1 cellular context compared by ENCODE assay signal in genomic region chr20:17946040-17946439, GRCh38.
TF ChIP-seq lines count a peak whose summit lies in the region.

No MANE protein-coding gene starts in this region.

TF ChIP-seq in WTC11, 78 proteins besides CTCF, POLR2A, EP300 and RAD21:
- TF ChIP-seq ZNF425 (CRISPR knock-in tag; conservative IDR thresholded peaks at IDR 0.05) (no peak), IRF2 (CRISPR knock-in tag; IDR thresholded peaks at IDR 0.05; ENCODE audit: borderline replicate concordance, low read depth) (no peak), ZNF232 (CRISPR knock-in tag; IDR thresholded peaks at IDR 0.05) (no peak), AR (CRISPR knock-in tag; IDR thresholded peaks at IDR 0.05) (no peak), MAX (CRISPR knock-in tag; IDR thresholded peaks at IDR 0.05) (no peak), ZNF317 (CRISPR knock-in tag; IDR thresholded peaks at IDR 0.05; ENCODE audit: borderline replicate concordance, low read depth) (no peak), NFE2L1 (CRISPR knock-in tag; IDR thresholded peaks at IDR 0.05) (no peak), GRHL2 (CRISPR knock-in tag; IDR thresholded peaks at IDR 0.05; ENCODE audit: insufficient replicate concordance, severe bottlenecking) (no peak), PRRX2 (CRISPR knock-in tag; IDR thresholded peaks at IDR 0.05) (no peak), NR2C2 (CRISPR knock-in tag; IDR thresholded peaks at IDR 0.05) (no peak), ZNF512 (CRISPR knock-in tag; IDR thresholded peaks at IDR 0.05; ENCODE audit: borderline replicate concordance) (no peak), ZBTB43 (CRISPR knock-in tag; IDR thresholded peaks at IDR 0.05) (no peak), NR1H2 (CRISPR knock-in tag; IDR thresholded peaks at IDR 0.05) (no peak), GABPB1 (CRISPR knock-in tag; IDR thresholded peaks at IDR 0.05) (no peak)
- TF ChIP-seq, protein P1, sequence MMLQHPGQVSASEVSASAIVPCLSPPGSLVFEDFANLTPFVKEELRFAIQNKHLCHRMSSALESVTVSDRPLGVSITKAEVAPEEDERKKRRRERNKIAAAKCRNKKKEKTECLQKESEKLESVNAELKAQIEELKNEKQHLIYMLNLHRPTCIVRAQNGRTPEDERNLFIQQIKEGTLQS (CRISPR knock-in tag; conservative IDR thresholded peaks at IDR 0.05), result no peak
